2 cellular contexts compared by ENCODE assay signal in the genomic region with DNA sequence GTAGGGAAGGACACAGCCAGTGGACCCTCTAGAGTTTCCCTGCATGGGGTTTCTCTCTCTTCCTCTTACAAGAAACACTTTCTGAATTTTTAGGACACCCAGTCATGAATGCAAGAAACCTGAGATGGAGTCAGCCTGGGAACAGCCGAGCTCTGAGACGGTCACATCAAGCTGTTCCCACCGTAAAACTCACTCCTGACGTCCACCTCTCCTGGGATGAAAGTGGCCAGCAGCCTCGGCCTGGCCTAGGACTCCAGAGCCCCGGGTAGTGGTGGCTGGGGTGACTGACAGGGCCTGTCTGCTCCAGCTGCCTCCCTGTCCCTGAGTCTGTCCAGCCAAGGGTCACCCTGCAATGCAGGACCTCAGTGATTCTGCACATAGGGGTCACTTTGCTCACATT.
TF ChIP-seq lines count a peak whose summit lies in the region.

No MANE protein-coding gene starts in this region.

TF ChIP-seq in WTC11, 78 proteins besides CTCF, POLR2A, EP300 and RAD21 (continued from another document):
- TF ChIP-seq, protein P1, sequence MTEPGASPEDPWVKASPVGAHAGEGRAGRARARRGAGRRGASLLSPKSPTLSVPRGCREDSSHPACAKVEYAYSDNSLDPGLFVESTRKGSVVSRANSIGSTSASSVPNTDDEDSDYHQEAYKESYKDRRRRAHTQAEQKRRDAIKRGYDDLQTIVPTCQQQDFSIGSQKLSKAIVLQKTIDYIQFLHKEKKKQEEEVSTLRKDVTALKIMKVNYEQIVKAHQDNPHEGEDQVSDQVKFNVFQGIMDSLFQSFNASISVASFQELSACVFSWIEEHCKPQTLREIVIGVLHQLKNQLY (CRISPR knock-in tag; IDR thresholded peaks at IDR 0.05), result no peak
- TF ChIP-seq GABPB1 (CRISPR knock-in tag; IDR thresholded peaks at IDR 0.05) (no peak), EMX1 (CRISPR knock-in tag; IDR thresholded peaks at IDR 0.05) (no peak), ZNF232 (CRISPR knock-in tag; IDR thresholded peaks at IDR 0.05) (no peak), JAZF1 (CRISPR knock-in tag; IDR thresholded peaks at IDR 0.05) (no peak), ERG (CRISPR knock-in tag; IDR thresholded peaks at IDR 0.05) (no peak), RORB (CRISPR knock-in tag; IDR thresholded peaks at IDR 0.05) (no peak), OVOL2 (CRISPR knock-in tag; IDR thresholded peaks at IDR 0.05; ENCODE audit: borderline replicate concordance) (no peak), NFE2L1 (CRISPR knock-in tag; IDR thresholded peaks at IDR 0.05) (no peak), NR3C1 (CRISPR knock-in tag; conservative IDR thresholded peaks at IDR 0.05; ENCODE audit: low read depth) (no peak), ZNF396 (CRISPR knock-in tag; IDR thresholded peaks at IDR 0.05; ENCODE audit: borderline replicate concordance) (no peak), TEAD4 (CRISPR knock-in tag; IDR thresholded peaks at IDR 0.05) (no peak)

TF ChIP-seq in SK-N-SH, 30 proteins besides CTCF, POLR2A, EP300 and RAD21 (continued from another document):
- TF ChIP-seq PBX3 (IDR thresholded peaks at IDR 0.05), result no peak
- TF ChIP-seq NFIC (IDR thresholded peaks at IDR 0.05; ENCODE audit: borderline replicate concordance), result no peak
- TF ChIP-seq FOXM1 (IDR thresholded peaks at IDR 0.05; ENCODE audit: low read depth), result no peak
- no peak for TF ChIP-seq USF2 (IDR thresholded peaks at IDR 0.05; ENCODE audit: borderline replicate concordance, low read depth, low read length)
- no peak for TF ChIP-seq NRF1 (IDR thresholded peaks at IDR 0.05; ENCODE audit: low read depth, low read length)
- no peak for TF ChIP-seq CHD2 (IDR thresholded peaks at IDR 0.05; ENCODE audit: low read length, partially characterized antibody)
